Comparison of ENCODE assay signal across 10 cellular contexts in genomic region chr12:3004655-3005565, GRCh38. TPM values are rescaled to one million over a fixed set of nuclear protein-coding genes. Genes with fewer than 3 reads are reported as not detected.
DNase-seq lines count a peak whose midpoint lies in the region; ATAC-seq, FAIRE-seq and TF ChIP-seq lines count a peak whose summit lies in the region.
"Had no signal": no experiment of that assay in that cellular context is flagged by ENCODE, and none has a peak within 500 bp of the region (broad histone marks: within the 10 kb centered on the region; RNA-seq: fewer than 3 reads in every experiment).

No MANE protein-coding gene starts in this region.

- H3K9me3 ChIP-seq in OCI-LY7 (ENCODE audit: low read length) (no peaks in the 10 kb centered on the region), gastroesophageal sphincter (no peaks in the 10 kb centered on the region), smooth muscle cell (replicated peaks; ENCODE audit: low read depth) (no peaks in the 10 kb centered on the region), small intestine (ENCODE audit: control insufficient read depth, low read depth) (no peaks in the 10 kb centered on the region), suprapubic skin (no peaks in the 10 kb centered on the region)

- H3K79me2 ChIP-seq in OCI-LY7 (ENCODE audit: insufficient read depth, low read depth, low read length) (no peaks in the 10 kb centered on the region), smooth muscle cell (ENCODE audit: low read depth) (no peaks in the 10 kb centered on the region)

- POLR2A ChIA-PET in OCI-LY7 (lab: Charles Lee): interaction anchor here (0.6 kb wide), 1 partner anchor 1337 kb away, joined by 5 read pairs; no protein-coding TSS in a partner anchor

- no peaks in the 10 kb centered on the region for H3K36me3 ChIP-seq in OCI-LY7 (ENCODE audit: insufficient read depth, low read length)
- peaks cover 0 to 11% of the 10 kb centered on the region in 2 donors for H3K36me3 ChIP-seq in gastroesophageal sphincter
- no peaks in the 10 kb centered on the region for H3K36me3 ChIP-seq in smooth muscle cell (ENCODE audit: low read depth)
- H3K36me3 ChIP-seq in small intestine (ENCODE audit: control insufficient read depth in 2 of 2, insufficient read depth in 2 of 2, low read length in 2 of 2): no peaks in the 10 kb centered on the region
- no peaks in the 10 kb centered on the region for H3K36me3 ChIP-seq in suprapubic skin

- no peak for TF ChIP-seq EP300 in gastroesophageal sphincter (IDR thresholded peaks at IDR 0.05)
- TF ChIP-seq EP300 in suprapubic skin (IDR thresholded peaks at IDR 0.05): no peak

- H3K4me1 ChIP-seq in OCI-LY7 (ENCODE audit: insufficient read depth, low read length, poor library complexity, severe bottlenecking): no peaks in the 10 kb centered on the region
- no peaks in the 10 kb centered on the region for H3K4me1 ChIP-seq in gastroesophageal sphincter
- no peaks in the 10 kb centered on the region for H3K4me1 ChIP-seq in smooth muscle cell (ENCODE audit: low read depth)
- no peaks in the 10 kb centered on the region for H3K4me1 ChIP-seq in small intestine (ENCODE audit: control insufficient read depth in 2 of 2, insufficient read depth in 1 of 2, low read depth in 1 of 2, low read length in 1 of 2)
- H3K4me1 ChIP-seq in suprapubic skin: no peaks in the 10 kb centered on the region

- peak; percentile 25 for ATAC-seq in gastroesophageal sphincter

- CTCF ChIA-PET in OCI-LY7 (lab: Charles Lee; ENCODE audit: unreplicated experiment): interaction anchor here (0.5 kb wide), 1 partner anchor 17 kb away, joined by 4 read pairs; no protein-coding TSS in a partner anchor

- DNase-seq in DMS 273 (lab: John Stamatoyannopoulos, UW; ENCODE audit: unreplicated experiment) (peak; percentile 53), DMS 273 treated with DMSO at 0.1 percent for 48 hours (lab: John Stamatoyannopoulos, UW) (no peak), OCI-LY7 (ENCODE audit: low spot score) (peak; percentile 4), smooth muscle cell (lab: John Stamatoyannopoulos, UW; ENCODE audit: unreplicated experiment) (no peak), NCI-H774 (lab: John Stamatoyannopoulos, UW) (no peak), small intestine (no peak), suprapubic skin (ENCODE audit: low spot score in 2 of 2) (no peak)
- DNase-seq: 8988T, NCI-H146 had no signal

- no peak overlapping the region for H3K9ac ChIP-seq in smooth muscle cell (ENCODE audit: low read depth)

- H3K4me2 ChIP-seq in OCI-LY7 (ENCODE audit: low read length) (no peak overlapping the region), smooth muscle cell (no peak overlapping the region)

- 61 to 69% methylated on average over 6 to 10 of the region's 15 CpGs for WGBS in gastroesophageal sphincter (ENCODE audit: low coverage in 1 of 2), 2 donors
- WGBS in smooth muscle cell (ENCODE audit: low lambda C conversion rate): 75% methylated on average over 15 of the region's 15 CpGs
- WGBS in small intestine, 3 donors: 71 to 81% (median 78%) methylated on average over 15 of the region's 15 CpGs
- 69% methylated on average over 15 of the region's 15 CpGs for WGBS in suprapubic skin

- FAIRE-seq in small intestine (lab: Jason Lieb, UNC): no peak

- TF ChIP-seq POLR2A in gastroesophageal sphincter (IDR thresholded peaks at IDR 0.05): no peak
- TF ChIP-seq POLR2A in suprapubic skin (IDR thresholded peaks at IDR 0.05): no peak

- peak; percentile 66 for TF ChIP-seq CTCF in OCI-LY7 (conservative IDR thresholded peaks at IDR 0.05; ENCODE audit: low read length)
- TF ChIP-seq CTCF in gastroesophageal sphincter (IDR thresholded peaks at IDR 0.05): no peak
- peak; percentile 18 for TF ChIP-seq CTCF in smooth muscle cell (IDR thresholded peaks at IDR 0.05; ENCODE audit: borderline replicate concordance, insufficient read depth, poor library complexity, severe bottlenecking)
- no peak for TF ChIP-seq CTCF in suprapubic skin (IDR thresholded peaks at IDR 0.05)

- H3K9me2 ChIP-seq in OCI-LY7 (ENCODE audit: insufficient read depth, low read length): no peaks in the 10 kb centered on the region

- H2AFZ ChIP-seq in OCI-LY7 (ENCODE audit: low read length): no peak overlapping the region
- H2AFZ ChIP-seq in smooth muscle cell (ENCODE audit: low read depth): no peak overlapping the region

- H3K4me3 ChIP-seq in OCI-LY7 (ENCODE audit: low read depth, low read length, poor library complexity, severe bottlenecking) (no peak overlapping the region), gastroesophageal sphincter (no peak overlapping the region), smooth muscle cell (no peak overlapping the region), small intestine (ENCODE audit: low read depth in 1 of 2, low read length in 2 of 2) (no peak overlapping the region), suprapubic skin (no peak overlapping the region)

- intact Hi-C loops in OCI-LY7 (cut with micrococcal nuclease; ENCODE audit: unreplicated experiment): no loop called here

- no peaks in the 10 kb centered on the region for H3F3A ChIP-seq in smooth muscle cell (ENCODE audit: low read depth)

- H3K27ac ChIP-seq in OCI-LY7 (ENCODE audit: low read depth, low read length, poor library complexity, severe bottlenecking) (no peak overlapping the region), gastroesophageal sphincter (no peak overlapping the region), smooth muscle cell (ENCODE audit: low read depth) (no peak overlapping the region), small intestine (ENCODE audit: low read depth in 1 of 2, low read length in 1 of 2) (no peak overlapping the region), suprapubic skin (no peak overlapping the region)

- BruUV-seq in OCI-LY7 (replicated peaks; lab: Mats Ljungman, UMichigan): no TSS peak

- H4K20me1 ChIP-seq in OCI-LY7 (ENCODE audit: insufficient read depth, low read length): no peaks in the 10 kb centered on the region
- H4K20me1 ChIP-seq in smooth muscle cell (ENCODE audit: low read depth): no peaks in the 10 kb centered on the region

- H3K27me3 ChIP-seq in gastroesophageal sphincter: no peaks in the 10 kb centered on the region
- no peaks in the 10 kb centered on the region for H3K27me3 ChIP-seq in smooth muscle cell (ENCODE audit: low read depth)
- H3K27me3 ChIP-seq in small intestine (ENCODE audit: control insufficient read depth in 2 of 2, insufficient read depth in 2 of 2, low read length in 2 of 2): no peaks in the 10 kb centered on the region
- H3K27me3 ChIP-seq in suprapubic skin: no peaks in the 10 kb centered on the region

RNA-seq across cellular contexts. Expression of gene TEAD4, which starts 45.7 kb away (rescaled TPM):
- total RNA-seq in OCI-LY7 (2014; rRNA removed; shearing (Covaris generic)): not detected in 2 replicates
- total RNA-seq in OCI-LY7 (2022) (not detected in 2 replicates), gastroesophageal sphincter (10 to 100 TPM in 3 of 4 donors, 1 to 10 TPM in 1; 4.7 to 26.7 (median 25.0) TPM), smooth muscle cell (12.0 and 14.3 TPM in 2 replicates), suprapubic skin (10 to 100 TPM; 13.0 to 28.4 (median 17.2) TPM)
- polyA plus RNA-seq in smooth muscle cell (12.0 and 12.7 TPM in 2 replicates), small intestine (10 to 100 TPM in 2 of 3 donors, 1 to 10 TPM in 1; 8.9 to 18.7 (median 11.6) TPM)

Comparison
In these comparisons a context has a peak if more than half of its experiments do, and no peak if none do; other contexts are left out.
1. DNase-seq: peak in DMS 273 (single experiment) and OCI-LY7 (single experiment); none in DMS 273 treated with DMSO at 0.1 percent for 48 hours (single experiment), smooth muscle cell (single experiment), NCI-H774 (single experiment), small intestine (single experiment) and suprapubic skin (0 of 2).
2. CTCF ChIP-seq: peak in OCI-LY7 (single experiment) and smooth muscle cell (single experiment); none in gastroesophageal sphincter (0 of 4) and suprapubic skin (0 of 2).
3. RNA of gene TEAD4, which starts 45.7 kb away (total RNA-seq): 4.7 to 26.7 TPM in gastroesophageal sphincter, 13.0 to 28.4 TPM in suprapubic skin and 12.0 to 14.3 TPM in smooth muscle cell; not detected in OCI-LY7; every median in the first group is over 4 times any median in the second.